In the genomic region with DNA sequence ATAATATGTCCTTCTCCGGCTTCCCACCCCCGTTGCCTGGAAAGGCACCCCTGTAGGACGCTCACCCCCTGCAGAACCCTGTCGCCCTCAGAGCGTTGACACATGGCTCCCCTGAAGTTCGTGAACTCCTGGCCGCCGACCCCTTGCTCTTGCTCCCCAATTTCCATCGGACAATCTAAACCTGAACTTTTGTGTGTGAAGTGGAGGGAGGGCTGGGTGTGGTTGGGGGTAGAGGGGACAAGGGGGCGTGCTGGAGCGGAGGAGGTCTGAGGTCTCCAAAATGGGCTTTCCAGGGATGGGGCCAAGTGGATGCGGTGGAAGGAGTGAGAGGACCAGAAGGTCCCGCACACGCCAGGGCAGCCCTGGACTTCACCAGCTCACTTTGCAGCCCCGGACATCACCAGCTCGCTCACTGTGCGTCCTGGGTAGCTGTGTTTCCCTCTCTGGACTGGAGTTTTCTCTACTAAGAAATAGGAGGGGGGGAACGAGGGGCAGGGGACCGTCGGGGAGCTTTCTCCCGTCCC, we compare ENCODE assay signal across 9 cellular contexts. TPM values are rescaled to one million over a fixed set of nuclear protein-coding genes. Genes with fewer than 3 reads are reported as not detected.
DNase-seq lines count a peak whose midpoint lies in the region; ATAC-seq and TF ChIP-seq lines count a peak whose summit lies in the region.
"Had no signal": no experiment of that assay in that cellular context is flagged by ENCODE, and none has a peak within 500 bp of the region (broad histone marks: within the 10 kb centered on the region; RNA-seq: fewer than 3 reads in every experiment).

No MANE protein-coding gene starts in this region.

- TF ChIP-seq EP300 in neural cell (conservative IDR thresholded peaks at IDR 0.05; ENCODE audit: poor library complexity, severe bottlenecking), result no peak

- H3K36me3 ChIP-seq in BJ (ENCODE audit: control insufficient read depth, insufficient read depth, low read length), result peaks cover 13% of the 10 kb centered on the region
- no peaks in the 10 kb centered on the region for H3K36me3 ChIP-seq in OCI-LY7 (ENCODE audit: insufficient read depth, low read length)
- no peaks in the 10 kb centered on the region for H3K36me3 ChIP-seq in neural cell (ENCODE audit: insufficient read depth, low read length)
- no peaks in the 10 kb centered on the region for H3K36me3 ChIP-seq in PC-3 (ENCODE audit: low read depth, low read length)

- H3K27me3 ChIP-seq in BJ (ENCODE audit: control insufficient read depth, insufficient read depth, low read length), result no peaks in the 10 kb centered on the region
- no peaks in the 10 kb centered on the region for H3K27me3 ChIP-seq in neural cell (ENCODE audit: insufficient read depth, low read depth, low read length)
- H3K27me3 ChIP-seq in PC-3 (ENCODE audit: low read length), result no peaks in the 10 kb centered on the region

- H3K9ac ChIP-seq in neural cell (ENCODE audit: low read length) (peak overlapping the region; percentile 21), PC-3 (ENCODE audit: low read length) (no peak overlapping the region)

- TF ChIP-seq RAD21 in neural cell (conservative IDR thresholded peaks at IDR 0.05), result no peak

- H3K9me3 ChIP-seq in OCI-LY7 (ENCODE audit: low read length) (no peaks in the 10 kb centered on the region), neural cell (ENCODE audit: low read length) (no peaks in the 10 kb centered on the region), PC-3 (ENCODE audit: low read length) (no peaks in the 10 kb centered on the region)

- TF ChIP-seq CTCF in BJ (IDR thresholded peaks at IDR 0.05; ENCODE audit: insufficient read depth, low read depth, low read length) (no peak), OCI-LY7 (conservative IDR thresholded peaks at IDR 0.05; ENCODE audit: low read length) (no peak), epithelial cell of esophagus (IDR thresholded peaks at IDR 0.05; ENCODE audit: insufficient read depth, low read depth, low read length, missing control alignments) (no peak), neural cell (IDR thresholded peaks at IDR 0.05; ENCODE audit: poor library complexity, severe bottlenecking) (no peak), PC-3 (conservative IDR thresholded peaks at IDR 0.05; ENCODE audit: low read depth, low read length) (no peak)

- ATAC-seq in GM19463 (IDR thresholded peaks at IDR 0.05; ENCODE audit: unreplicated experiment), result no peak
- ATAC-seq in HG03045 (IDR thresholded peaks at IDR 0.05; ENCODE audit: unreplicated experiment), result no peak
- ATAC-seq in PC-3, result no peak

- H3K27ac ChIP-seq in OCI-LY7 (ENCODE audit: low read depth, low read length, poor library complexity, severe bottlenecking) (no peak overlapping the region), neural cell (ENCODE audit: low read length) (no peak overlapping the region), PC-3 (ENCODE audit: low read length) (no peak overlapping the region)

- H2AFZ ChIP-seq in OCI-LY7 (ENCODE audit: low read length) (no peak overlapping the region), neural cell (ENCODE audit: low read depth, low read length) (peak overlapping the region; percentile 32), PC-3 (ENCODE audit: low read length) (no peak overlapping the region)

- peak overlapping the region; percentile 51 for H3K4me3 ChIP-seq in BJ (ENCODE audit: low read depth, low read length)
- H3K4me3 ChIP-seq in OCI-LY7 (ENCODE audit: low read depth, low read length, poor library complexity, severe bottlenecking), result peak overlapping the region; percentile 46
- H3K4me3 ChIP-seq in epithelial cell of esophagus (ENCODE audit: low read length), result peak overlapping the region; percentile 48
- H3K4me3 ChIP-seq in neural cell (ENCODE audit: low read length), result peak overlapping the region; percentile 69
- H3K4me3 ChIP-seq in PC-3 (ENCODE audit: low read length), result no peak overlapping the region

- intact Hi-C loops in OCI-LY7 (cut with micrococcal nuclease; ENCODE audit: unreplicated experiment), result no loop called here
- intact Hi-C loops in PC-3 (cut with micrococcal nuclease), result no loop called here

- no peaks in the 10 kb centered on the region for H3K9me2 ChIP-seq in OCI-LY7 (ENCODE audit: insufficient read depth, low read length)
- no peaks in the 10 kb centered on the region for H3K9me2 ChIP-seq in neural cell (ENCODE audit: insufficient read depth, low read length)
- H3K9me2 ChIP-seq in PC-3 (replicated peaks; ENCODE audit: low read length), result no peaks in the 10 kb centered on the region

- BruUV-seq in OCI-LY7 (replicated peaks; lab: Mats Ljungman, UMichigan), result no TSS peak
- BruUV-seq in PC-3 (replicated peaks; lab: Mats Ljungman, UMichigan), result no TSS peak

- DNase-seq in BJ (ENCODE audit: low read depth) (no peak), OCI-LY7 (ENCODE audit: low spot score) (no peak), epithelial cell of esophagus (ENCODE audit: low read depth) (no peak), PC-3 (no peak), NCI-H774 (lab: John Stamatoyannopoulos, UW) (no peak)

- H3F3A ChIP-seq in neural cell (ENCODE audit: insufficient read depth, low read length, poor library complexity, severe bottlenecking) (no peaks in the 10 kb centered on the region), PC-3 (ENCODE audit: low read length, unreplicated experiment) (peaks cover 6% of the 10 kb centered on the region)

- H3K4me2 ChIP-seq in OCI-LY7 (ENCODE audit: low read length) (peak overlapping the region; percentile 56; the same call in 1 of the 2 replicates), neural cell (ENCODE audit: low read length) (peak overlapping the region; percentile 51), PC-3 (ENCODE audit: low read length) (no peak overlapping the region)

- H3K79me2 ChIP-seq in OCI-LY7 (ENCODE audit: insufficient read depth, low read depth, low read length) (no peaks in the 10 kb centered on the region), neural cell (replicated peaks; ENCODE audit: insufficient read depth, low read length) (no peaks in the 10 kb centered on the region), PC-3 (ENCODE audit: low read length) (no peaks in the 10 kb centered on the region)

- peaks cover 5% of the 10 kb centered on the region for H3K4me1 ChIP-seq in OCI-LY7 (ENCODE audit: insufficient read depth, low read length, poor library complexity, severe bottlenecking)
- H3K4me1 ChIP-seq in PC-3 (ENCODE audit: insufficient read depth, low read length), result peaks cover 55% of the 10 kb centered on the region

- POLR2A ChIA-PET in BJ (lab: Charles Lee) (interaction anchor here (1.5 kb wide), 1 partner anchor 58 kb away, joined by 5 read pairs; no protein-coding TSS in a partner anchor), OCI-LY7 (lab: Charles Lee) (interaction anchor here (0.6 kb wide), 1 partner anchor 853 kb away, joined by 4 read pairs; no protein-coding TSS in a partner anchor), PC-3 (lab: Charles Lee; ENCODE audit: unreplicated experiment) (no interaction called here)

- CTCF ChIA-PET in BJ (lab: Yijun Ruan, JAX) (interaction anchor here (0.6 to 6.7 kb wide), 9 partner anchors 10 to 1118 kb away, joined by 3 to 115 read pairs (median 11); partner anchors contain the start of gene CREB3L1), OCI-LY7 (lab: Charles Lee; ENCODE audit: unreplicated experiment) (no interaction called here), PC-3 (lab: Charles Lee) (no interaction called here)

- H4K20me1 ChIP-seq in OCI-LY7 (ENCODE audit: insufficient read depth, low read length) (no peaks in the 10 kb centered on the region), neural cell (ENCODE audit: insufficient read depth) (no peaks in the 10 kb centered on the region), PC-3 (ENCODE audit: low read length) (no peaks in the 10 kb centered on the region)

TF ChIP-seq in neural cell, 6 proteins besides CTCF, POLR2A, EP300 and RAD21:
- TF ChIP-seq EZH2 (IDR thresholded peaks at IDR 0.05; ENCODE audit: borderline replicate concordance, insufficient read depth, low read length, poor library complexity, severe bottlenecking), result no peak
- TF ChIP-seq, protein P1, sequence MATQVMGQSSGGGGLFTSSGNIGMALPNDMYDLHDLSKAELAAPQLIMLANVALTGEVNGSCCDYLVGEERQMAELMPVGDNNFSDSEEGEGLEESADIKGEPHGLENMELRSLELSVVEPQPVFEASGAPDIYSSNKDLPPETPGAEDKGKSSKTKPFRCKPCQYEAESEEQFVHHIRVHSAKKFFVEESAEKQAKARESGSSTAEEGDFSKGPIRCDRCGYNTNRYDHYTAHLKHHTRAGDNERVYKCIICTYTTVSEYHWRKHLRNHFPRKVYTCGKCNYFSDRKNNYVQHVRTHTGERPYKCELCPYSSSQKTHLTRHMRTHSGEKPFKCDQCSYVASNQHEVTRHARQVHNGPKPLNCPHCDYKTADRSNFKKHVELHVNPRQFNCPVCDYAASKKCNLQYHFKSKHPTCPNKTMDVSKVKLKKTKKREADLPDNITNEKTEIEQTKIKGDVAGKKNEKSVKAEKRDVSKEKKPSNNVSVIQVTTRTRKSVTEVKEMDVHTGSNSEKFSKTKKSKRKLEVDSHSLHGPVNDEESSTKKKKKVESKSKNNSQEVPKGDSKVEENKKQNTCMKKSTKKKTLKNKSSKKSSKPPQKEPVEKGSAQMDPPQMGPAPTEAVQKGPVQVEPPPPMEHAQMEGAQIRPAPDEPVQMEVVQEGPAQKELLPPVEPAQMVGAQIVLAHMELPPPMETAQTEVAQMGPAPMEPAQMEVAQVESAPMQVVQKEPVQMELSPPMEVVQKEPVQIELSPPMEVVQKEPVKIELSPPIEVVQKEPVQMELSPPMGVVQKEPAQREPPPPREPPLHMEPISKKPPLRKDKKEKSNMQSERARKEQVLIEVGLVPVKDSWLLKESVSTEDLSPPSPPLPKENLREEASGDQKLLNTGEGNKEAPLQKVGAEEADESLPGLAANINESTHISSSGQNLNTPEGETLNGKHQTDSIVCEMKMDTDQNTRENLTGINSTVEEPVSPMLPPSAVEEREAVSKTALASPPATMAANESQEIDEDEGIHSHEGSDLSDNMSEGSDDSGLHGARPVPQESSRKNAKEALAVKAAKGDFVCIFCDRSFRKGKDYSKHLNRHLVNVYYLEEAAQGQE (IDR thresholded peaks at IDR 0.05; ENCODE audit: borderline replicate concordance), result no peak
- no peak for TF ChIP-seq POLR2AphosphoS5 (IDR thresholded peaks at IDR 0.05)
- no peak for TF ChIP-seq SMC3 (conservative IDR thresholded peaks at IDR 0.05; ENCODE audit: poor library complexity)
- no peak for TF ChIP-seq MXI1 (conservative IDR thresholded peaks at IDR 0.05; ENCODE audit: poor library complexity, severe bottlenecking)
- TF ChIP-seq TAF1 (IDR thresholded peaks at IDR 0.05; ENCODE audit: low read depth), result no peak

RNA-seq across cellular contexts. Expression of gene CREB3L1, which starts 18.6 kb away (rescaled TPM):
- polyA plus RNA-seq in BJ (2011; rRNA removed) (21.5 and 39.4 TPM in 2 replicates), neural cell (not detected in 2 replicates)
- polyA minus RNA-seq in BJ (2011; rRNA and poly(A)+ RNA removed), result 55.4 and 125 TPM in 2 replicates
- total RNA-seq in OCI-LY7 (2014; rRNA removed; shearing (Covaris generic)), result not detected in 2 replicates
- total RNA-seq in OCI-LY7 (2022) (0.15 and 0.17 TPM in 2 replicates), PC-3 (2014; rRNA removed) (1.1 and 1.4 TPM in 2 replicates)
- polyA minus RNA-seq in neural cell, result not detected in 2 replicates
- total RNA-seq: SK-MEL-5 had no signal

RNA-seq across cellular contexts. Expression of gene DGKZ, which starts 51.2 kb away (rescaled TPM):
- polyA plus RNA-seq in BJ (2011; rRNA removed), result 16.3 and 31.7 TPM in 2 replicates
- 34.9 and 35.4 TPM in 2 replicates for polyA minus RNA-seq in BJ (2011; rRNA and poly(A)+ RNA removed)
- 110 and 134 TPM in 2 replicates for total RNA-seq in OCI-LY7 (2014; rRNA removed; shearing (Covaris generic))
- total RNA-seq in OCI-LY7 (2022), result 141 and 163 TPM in 2 replicates
- polyA plus RNA-seq in neural cell, result 55.7 and 91.0 TPM in 2 replicates
- polyA minus RNA-seq in neural cell, result 62.5 and 66.7 TPM in 2 replicates
- total RNA-seq in PC-3 (2014; rRNA removed), result 70.2 and 91.0 TPM in 2 replicates
